21 cellular contexts compared by ENCODE assay signal in the genomic region with DNA sequence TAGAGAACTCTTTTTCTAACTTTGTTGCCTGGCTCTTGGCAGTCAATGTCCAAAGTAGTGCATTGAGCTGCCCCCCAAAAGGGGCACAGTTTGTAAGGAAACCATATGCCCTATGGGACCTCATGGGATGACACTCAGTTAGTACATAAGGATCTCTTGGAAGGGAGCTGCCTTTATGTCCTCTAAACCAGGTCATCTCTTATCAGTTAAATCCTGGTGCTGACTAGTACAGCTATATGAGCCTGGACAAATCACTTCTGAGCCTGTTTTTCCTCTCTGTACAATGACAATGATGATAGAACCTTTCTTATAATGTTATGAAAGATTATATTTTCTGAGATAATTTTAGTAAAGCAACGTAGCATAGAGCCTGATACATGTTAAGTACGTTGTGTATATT. TPM values are rescaled to one million over a fixed set of nuclear protein-coding genes. Genes with fewer than 3 reads are reported as not detected.
DNase-seq lines count a peak whose midpoint lies in the region; ATAC-seq, FAIRE-seq and TF ChIP-seq lines count a peak whose summit lies in the region.
"Had no signal": no experiment of that assay in that cellular context is flagged by ENCODE, and none has a peak within 500 bp of the region (broad histone marks: within the 10 kb centered on the region; RNA-seq: fewer than 3 reads in every experiment).

No MANE protein-coding gene starts in this region.

- FAIRE-seq in K562 (lab: Jason Lieb, UNC) = no peak
- FAIRE-seq: astrocyte, pancreas had no signal

- H2AFZ ChIP-seq in DND-41 (ENCODE audit: low read depth, low read length) (no peak overlapping the region), K562 (ENCODE audit: low read depth, low read length) (no peak overlapping the region)

- peaks cover 6% of the 10 kb centered on the region for H3K36me3 ChIP-seq in DND-41 (ENCODE audit: insufficient read depth, low read length)
- H3K36me3 ChIP-seq in K562 (ENCODE audit: control insufficient read depth, insufficient read depth, low read length) = no peaks in the 10 kb centered on the region
- no peaks in the 10 kb centered on the region for H3K36me3 ChIP-seq in stomach smooth muscle (ENCODE audit: control insufficient read depth in 2 of 2, insufficient read depth in 2 of 2, low read length in 2 of 2)
- H3K36me3 ChIP-seq: pancreas, Peyer's patch, WERI-Rb-1 had no signal

- intact Hi-C loops in K562 (cut with micrococcal nuclease) = no loop called here
- intact Hi-C loops in right cardiac atrium (cut with DNase I) = loop anchor here (10.0 kb wide), 4 partner anchors 45 to 1015 kb away; a partner anchor contains a TSS

- H3K27me3 ChIP-seq in DND-41 (ENCODE audit: insufficient read depth, low read length, poor library complexity) = no peaks in the 10 kb centered on the region
- no peaks in the 10 kb centered on the region for H3K27me3 ChIP-seq in K562 (ENCODE audit: control insufficient read depth in 2 of 2, insufficient read depth in 2 of 2, low read length in 2 of 2)
- no peaks in the 10 kb centered on the region for H3K27me3 ChIP-seq in right cardiac atrium (ENCODE audit: control insufficient read depth, insufficient read depth)
- no peaks in the 10 kb centered on the region for H3K27me3 ChIP-seq in stomach smooth muscle (ENCODE audit: control insufficient read depth in 1 of 2, insufficient read depth in 2 of 2, low read length in 2 of 2)
- H3K27me3 ChIP-seq: pancreas, Peyer's patch, suprapubic skin had no signal

- DNase-seq in DND-41 = no peak
- no peak for DNase-seq in K562 (ENCODE audit: extremely low read depth in 1 of 4, low spot score in 3 of 4)
- DNase-seq in right cardiac atrium = no peak
- DNase-seq in RKO (ENCODE audit: low spot score) = no peak
- DNase-seq in activated CD8-positive, alpha-beta memory T cell treated with anti-CD3 and anti-CD28 coated beads, Interleukin-2, amount 50 U/mL, for 48 hours = no peak
- DNase-seq in NCI-H1048 (lab: John Stamatoyannopoulos, UW) = no peak
- DNase-seq: activated naive CD4-positive, alpha-beta T cell; effector CD4-positive, alpha-beta T cell; KBM-7; mesenchymal stem cell; NCI-H2171; NCI-H524; pancreas; Peyer's patch; WERI-Rb-1 had no signal

- TF ChIP-seq EP300 in K562 (IDR thresholded peaks at IDR 0.05; ENCODE audit: low read length) = no peak

- H3K4me2 ChIP-seq in DND-41 (ENCODE audit: insufficient read depth, low read length) (no peak overlapping the region), K562 (ENCODE audit: insufficient read depth, low read length) (no peak overlapping the region)

- no peak for ATAC-seq in DND-41 (ENCODE audit: insufficient read depth, low read depth)
- no peak for ATAC-seq in K562
- ATAC-seq in right cardiac atrium = peak in 1 of 2 donors; percentile 27
- no peak for ATAC-seq in GM21515 (IDR thresholded peaks at IDR 0.05; ENCODE audit: unreplicated experiment)
- ATAC-seq: esophagus mucosa, pancreas had no signal

- WGBS in K562 (ENCODE audit: insufficient coverage, low coverage, missing lambda C conversion rate) = 7% methylated on average over 2 of the region's 2 CpGs
- WGBS in right cardiac atrium = 44% methylated on average over 2 of the region's 2 CpGs

- no TSS peak for BruUV-seq in K562 (replicated peaks; lab: Mats Ljungman, UMichigan)

- POLR2A ChIA-PET in K562 (lab: Yijun Ruan, JAX) = no interaction called here

- H3K9me3 ChIP-seq in DND-41 (ENCODE audit: insufficient read depth, low read length, severe bottlenecking) = no peaks in the 10 kb centered on the region
- no peaks in the 10 kb centered on the region for H3K9me3 ChIP-seq in K562 (replicated peaks; ENCODE audit: control insufficient read depth, insufficient read depth, low read depth, low read length)
- H3K9me3 ChIP-seq in right cardiac atrium (ENCODE audit: control insufficient read depth, low read length) = no peaks in the 10 kb centered on the region
- no peaks in the 10 kb centered on the region for H3K9me3 ChIP-seq in stomach smooth muscle (ENCODE audit: control insufficient read depth in 2 of 2, low read length in 2 of 2)
- H3K9me3 ChIP-seq: pancreas, Peyer's patch, suprapubic skin had no signal

- TF ChIP-seq RAD21 in K562 (CRISPR knock-in tag; conservative IDR thresholded peaks at IDR 0.05 in 1 of 2, IDR thresholded peaks at IDR 0.05 in 1 of 2) = no peak

- H4K20me1 ChIP-seq in DND-41 (ENCODE audit: insufficient read depth, low read length) = peaks cover 4% of the 10 kb centered on the region; the same call in 1 of the 2 replicates
- no peaks in the 10 kb centered on the region for H4K20me1 ChIP-seq in K562 (replicated peaks; ENCODE audit: control insufficient read depth, insufficient read depth, low read length)

- CTCF ChIA-PET in K562 (lab: Yijun Ruan, JAX; ENCODE audit: low intra/inter-chr PET ratio) = no interaction called here

- no peak for TF ChIP-seq POLR2A in K562 (conservative IDR thresholded peaks at IDR 0.05)

- in situ Hi-C loops in K562 (cut with MboI) = loop anchor here (10.0 kb wide), 1 partner anchor 1015 kb away; no protein-coding TSS in a partner anchor

- H3K79me2 ChIP-seq in DND-41 (ENCODE audit: insufficient read depth, low read length) = peaks cover 85% of the 10 kb centered on the region
- H3K79me2 ChIP-seq in K562 (ENCODE audit: control insufficient read depth, insufficient read depth, low read length) = no peaks in the 10 kb centered on the region

- H3K4me1 ChIP-seq in DND-41 (ENCODE audit: insufficient read depth, low read length) = peaks cover 91% of the 10 kb centered on the region
- H3K4me1 ChIP-seq in K562 (replicated peaks in 1 of 2; ENCODE audit: control insufficient read depth in 2 of 2, insufficient read depth in 2 of 2, low read length in 2 of 2) = no peaks in the 10 kb centered on the region
- peaks cover 20% of the 10 kb centered on the region for H3K4me1 ChIP-seq in right cardiac atrium (ENCODE audit: control insufficient read depth, insufficient read depth, low read length)
- H3K4me1 ChIP-seq in stomach smooth muscle (ENCODE audit: control insufficient read depth, insufficient read depth, low read length) = peaks cover 58% of the 10 kb centered on the region

- H3K9ac ChIP-seq in DND-41 (ENCODE audit: low read depth, low read length) (no peak overlapping the region), K562 (ENCODE audit: insufficient read depth in 1 of 2, low read depth in 2 of 2, low read length in 2 of 2) (no peak overlapping the region), stomach smooth muscle (ENCODE audit: low read length in 2 of 2) (no peak overlapping the region)

- TF ChIP-seq CTCF in DND-41 (IDR thresholded peaks at IDR 0.05; ENCODE audit: borderline replicate concordance, extremely low read depth, low read length, poor library complexity, severe bottlenecking) (no peak), K562 (IDR thresholded peaks at IDR 0.05 in 2 of 3, conservative IDR thresholded peaks at IDR 0.05 in 1 of 3; ENCODE audit: insufficient read depth in 2 of 3, low read depth in 1 of 3, low read length in 3 of 3) (no peak)

- H3K9me1 ChIP-seq in K562 (ENCODE audit: control insufficient read depth, insufficient read depth, low read length) = no peaks in the 10 kb centered on the region

- H3K4me3 ChIP-seq in DND-41 (ENCODE audit: low read depth in 1 of 2, low read length in 2 of 2) = no peak overlapping the region
- no peak overlapping the region for H3K4me3 ChIP-seq in K562
- no peak overlapping the region for H3K4me3 ChIP-seq in right cardiac atrium (ENCODE audit: low read length)
- no peak overlapping the region for H3K4me3 ChIP-seq in stomach smooth muscle (ENCODE audit: low read length in 2 of 2)
- H3K4me3 ChIP-seq: pancreas, Peyer's patch, SK-N-MC, suprapubic skin had no signal

- peak overlapping the region; percentile 12; the same call in 1 of the 2 replicates for H3K27ac ChIP-seq in DND-41 (ENCODE audit: low read length)
- H3K27ac ChIP-seq in K562 (ENCODE audit: extremely low read depth, low read depth, low read length) = no peak overlapping the region
- peak overlapping the region; percentile 77 for H3K27ac ChIP-seq in right cardiac atrium (ENCODE audit: low read length)
- H3K27ac ChIP-seq in stomach smooth muscle (ENCODE audit: low read length) = peak overlapping the region; percentile 32
- H3K27ac ChIP-seq: pancreas, suprapubic skin, WERI-Rb-1 had no signal

TF ChIP-seq in K562, 482 proteins besides CTCF, POLR2A, EP300 and RAD21:
- no peak for TF ChIP-seq ZNF316 (IDR thresholded peaks at IDR 0.05)
- TF ChIP-seq, protein P1, sequence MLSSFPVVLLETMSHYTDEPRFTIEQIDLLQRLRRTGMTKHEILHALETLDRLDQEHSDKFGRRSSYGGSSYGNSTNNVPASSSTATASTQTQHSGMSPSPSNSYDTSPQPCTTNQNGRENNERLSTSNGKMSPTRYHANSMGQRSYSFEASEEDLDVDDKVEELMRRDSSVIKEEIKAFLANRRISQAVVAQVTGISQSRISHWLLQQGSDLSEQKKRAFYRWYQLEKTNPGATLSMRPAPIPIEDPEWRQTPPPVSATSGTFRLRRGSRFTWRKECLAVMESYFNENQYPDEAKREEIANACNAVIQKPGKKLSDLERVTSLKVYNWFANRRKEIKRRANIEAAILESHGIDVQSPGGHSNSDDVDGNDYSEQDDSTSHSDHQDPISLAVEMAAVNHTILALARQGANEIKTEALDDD (IDR thresholded peaks at IDR 0.05) = peak; percentile 56; the same call in 1 of the 2 replicates

RNA-seq across cellular contexts. Expression of a gene that starts 44.1 kb away (rescaled TPM):
- total RNA-seq in K562 (2011; cell fraction: chromatin; rRNA removed; ENCODE audit: low replicate concordance) = 5.6 and 13.8 TPM in 2 replicates
- total RNA-seq in K562 (2011; cell fraction: nucleolus; rRNA removed) = 1.5 and 2.1 TPM in 2 replicates
- 3.5 and 5.3 TPM in 2 replicates for total RNA-seq in K562 (2011; cell fraction: nucleoplasm; rRNA removed)
- total RNA-seq in K562 (2014; rRNA removed) (4.8 and 5.2 TPM in 2 replicates), K562 (2014; rRNA removed; fragmentation: Illumina TruSeq; extraction: Trizol) (5.4 and 7.1 TPM in 2 replicates), K562 (2015; rRNA removed; fragmentation: Illumina TruSeq; extraction: Trizol) (7.2 and 9.7 TPM in 2 replicates), K562 (2021) (7.2 and 9.2 TPM in 2 replicates), right cardiac atrium (100 to 1,000 TPM in 3 of 4 donors, 10 to 100 TPM in 1; 64.9 to 170 (median 116) TPM)
- polyA plus RNA-seq in K562 (2011; rRNA removed) (1.9 and 2.5 TPM in 2 replicates), K562 (2014; fragmentation: Illumina TruSeq; extraction: Trizol) (5.1 and 8.0 TPM in 2 replicates), K562 (2014; fragmentation: Nextera tagmentation; extraction: Ambion mirVana) (1 to 10 TPM; 1.1 to 1.8 TPM), K562 (2014; rRNA removed) (2.4 and 3.9 TPM in 2 replicates), right cardiac atrium (29.7 TPM)
- polyA plus RNA-seq in K562 (2011; cell fraction: cytosol; rRNA removed) = 0.55 and 1.0 TPM in 2 replicates
- 3.6 and 3.9 TPM in 2 replicates for polyA plus RNA-seq in K562 (2011; cell fraction: nucleus; rRNA removed)
- polyA plus RNA-seq in K562 (2012) = 5.4 and 6.2 TPM in 2 replicates
- 7.3 and 8.4 TPM in 2 replicates for polyA minus RNA-seq in K562 (2011; rRNA and poly(A)+ RNA removed)
- polyA minus RNA-seq in K562 (2011; cell fraction: cytosol; rRNA and poly(A)+ RNA removed) = 3.5 and 6.9 TPM in 2 replicates
- polyA minus RNA-seq in K562 (2011; cell fraction: nucleus; rRNA and poly(A)+ RNA removed) = 5.7 and 11.1 TPM in 2 replicates

Comparison
In these comparisons a context has a peak if more than half of its experiments do, and no peak if none do; other contexts are left out.
1. RNA of a gene that starts 44.1 kb away (total RNA-seq): 64.9 to 170 TPM in right cardiac atrium; 1.5 to 13.8 TPM in K562; every median in the first group is over 4 times any median in the second.